In the genomic region with DNA sequence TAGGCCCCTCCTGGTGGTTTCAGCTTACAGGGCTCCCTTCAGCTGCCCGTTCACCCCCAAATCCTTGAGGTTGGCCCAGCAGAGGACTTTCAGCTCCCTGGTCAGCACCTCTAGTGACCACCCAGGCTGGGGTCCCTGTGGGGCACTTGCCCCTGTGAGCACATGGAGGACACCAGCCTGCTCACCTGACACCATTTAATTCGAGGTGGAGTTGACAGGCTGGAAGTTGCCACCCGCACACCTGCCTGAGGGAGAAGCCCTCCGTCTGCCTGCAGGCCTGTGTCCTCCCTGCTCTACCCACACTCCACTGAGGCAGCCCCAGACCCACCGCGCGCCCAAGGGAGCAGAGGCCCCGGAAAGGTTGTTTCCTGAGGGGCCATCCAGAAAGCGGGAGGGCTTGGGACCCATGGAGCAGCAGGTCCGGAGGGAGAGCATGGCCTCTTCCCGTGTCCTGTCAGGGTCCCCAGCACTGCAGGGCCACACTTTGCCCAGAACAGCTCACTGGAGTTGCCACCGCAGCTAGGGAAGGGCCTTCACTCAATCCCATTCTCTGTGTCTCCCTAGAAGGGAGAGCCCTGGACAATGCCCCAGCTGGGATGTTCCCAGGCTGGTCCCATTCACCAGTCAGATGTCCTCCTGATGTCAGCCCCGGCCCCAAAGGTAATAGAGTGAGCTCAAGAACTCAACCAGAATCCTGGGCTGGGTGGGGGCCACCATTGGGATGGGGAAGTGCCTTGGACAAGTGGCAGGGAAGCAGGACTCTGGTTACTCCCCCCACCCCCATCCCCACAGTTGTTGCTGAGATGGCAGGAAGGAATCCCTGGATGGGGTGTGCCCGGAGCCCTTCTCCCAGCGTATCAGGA, we compare ENCODE assay signal across 21 cellular contexts.
DNase-seq lines count a peak whose midpoint lies in the region; ATAC-seq and TF ChIP-seq lines count a peak whose summit lies in the region.
"Had no signal": no experiment of that assay in that cellular context is flagged by ENCODE, and none has a peak within 500 bp of the region (broad histone marks: within the 10 kb centered on the region; RNA-seq: fewer than 3 reads in every experiment).

No MANE protein-coding gene starts in this region.

- no peak overlapping the region for H2AFZ ChIP-seq in GM23338

- H3K4me1 ChIP-seq in GM23338 (ENCODE audit: insufficient read depth): no peaks in the 10 kb centered on the region
- no peaks in the 10 kb centered on the region for H3K4me1 ChIP-seq in Panc1 (ENCODE audit: control insufficient read depth, insufficient read depth, low read length)
- H3K4me1 ChIP-seq in psoas muscle: no peaks in the 10 kb centered on the region
- H3K4me1 ChIP-seq in aorta (ENCODE audit: control insufficient read depth in 1 of 2, insufficient read depth in 2 of 2, low read length in 2 of 2): no peaks in the 10 kb centered on the region

- BruUV-seq in Panc1 (replicated peaks; lab: Mats Ljungman, UMichigan): no TSS peak

- H4K20me1 ChIP-seq in GM23338 (replicated peaks; ENCODE audit: insufficient read depth): no peaks in the 10 kb centered on the region

- H3K9me3 ChIP-seq in Panc1 (ENCODE audit: control insufficient read depth, insufficient read depth, low read depth, low read length): no peaks in the 10 kb centered on the region
- H3K9me3 ChIP-seq in psoas muscle: no peaks in the 10 kb centered on the region
- no peaks in the 10 kb centered on the region for H3K9me3 ChIP-seq in aorta (ENCODE audit: control insufficient read depth, low read length)
- H3K9me3 ChIP-seq: SJCRH30 had no signal

- POLR2A ChIA-PET in Panc1 (lab: Charles Lee): no interaction called here

- in situ Hi-C loops in Panc1 (cut with HindIII; ENCODE audit: low pct_unique_long_range_greater_than_20kb, low sequenced_read_pairs): no loop called here

- intact Hi-C loops in Panc1 (cut with micrococcal nuclease; ENCODE audit: unreplicated experiment): no loop called here
- intact Hi-C loops in psoas muscle (cut with DNase I): no loop called here
- intact Hi-C loops in aorta (cut with DNase I): no loop called here

- no peak for TF ChIP-seq CTCF in GM23338 (conservative IDR thresholded peaks at IDR 0.05; ENCODE audit: low read depth in 2 of 2)
- no peak for TF ChIP-seq CTCF in Panc1 (IDR thresholded peaks at IDR 0.05)
- no peak for TF ChIP-seq CTCF in psoas muscle (IDR thresholded peaks at IDR 0.05)

- H3K9me2 ChIP-seq in GM23338 (ENCODE audit: insufficient read depth): no peaks in the 10 kb centered on the region

- H3K27me3 Mint-ChIP-seq in GM23338 (ENCODE audit: insufficient read depth, low read depth, poor library complexity): peaks cover 8% of the 10 kb centered on the region
- H3K27me3 Mint-ChIP-seq in central memory CD8-positive, alpha-beta T cell: no peaks in the 10 kb centered on the region
- H3K27me3 Mint-ChIP-seq: CD8-positive, alpha-beta memory T cell; IgD-negative memory B cell had no signal

- no peaks in the 10 kb centered on the region for H3K9me3 Mint-ChIP-seq in GM23338
- H3K9me3 Mint-ChIP-seq in central memory CD8-positive, alpha-beta T cell: no peaks in the 10 kb centered on the region
- H3K9me3 Mint-ChIP-seq: CD8-positive, alpha-beta memory T cell; H9; IgD-negative memory B cell had no signal

- DNase-seq in GM23338 (ENCODE audit: low spot score): no peak
- no peak for DNase-seq in Panc1 (ENCODE audit: low read depth, low spot score)
- DNase-seq in central memory CD8-positive, alpha-beta T cell (ENCODE audit: low spot score in 2 of 2): no peak
- no peak for DNase-seq in psoas muscle
- DNase-seq in aorta: no peak
- no peak for DNase-seq in HT-29 (ENCODE audit: low spot score)
- no peak for DNase-seq in NCI-H524 treated with DMSO at 0.1 percent for 48 hours (lab: John Stamatoyannopoulos, UW)
- no peak for DNase-seq in NCI-H774 (lab: John Stamatoyannopoulos, UW)
- DNase-seq: C1 segment of cervical spinal cord; CD8-positive, alpha-beta memory T cell; DMS53; EL; H9; MM.1S; NCI-H1092 treated with DMSO at 0.1 percent for 48 hours; NCI-H146; NCI-H2029 treated with DMSO at 0.1 percent for 48 hours; NCI-H2171; NCI-H69; SJCRH30 had no signal

- H3K4me1 Mint-ChIP-seq in GM23338: peaks cover 2% of the 10 kb centered on the region; the same call in 1 of the 3 replicates
- H3K4me1 Mint-ChIP-seq in central memory CD8-positive, alpha-beta T cell: peaks cover 5% of the 10 kb centered on the region
- H3K4me1 Mint-ChIP-seq: IgD-negative memory B cell had no signal

- ATAC-seq in GM23338 (peak; percentile 15; the same call in 2 of the 3 replicates), Panc1 (peak; percentile 14; the same call in 1 of the 2 replicates), psoas muscle (peak in 3 of 4 donors; percentile 8 to 16 (median 13)), aorta (ENCODE audit: low FRiP score) (no peak)
- ATAC-seq in central memory CD8-positive, alpha-beta T cell (replicated peaks; ENCODE audit: extremely low read depth, poor library complexity, severe bottlenecking): no peak

- no peak overlapping the region for H3K4me2 ChIP-seq in GM23338

- H3K36me3 Mint-ChIP-seq in GM23338 (ENCODE audit: low read depth): peaks cover 7% of the 10 kb centered on the region; the same call in 2 of the 3 replicates
- peaks cover 13% of the 10 kb centered on the region for H3K36me3 Mint-ChIP-seq in central memory CD8-positive, alpha-beta T cell (ENCODE audit: insufficient read depth)
- H3K36me3 Mint-ChIP-seq: IgD-negative memory B cell had no signal

- no peaks in the 10 kb centered on the region for H3K36me3 ChIP-seq in GM23338 (ENCODE audit: insufficient read depth)
- H3K36me3 ChIP-seq in Panc1 (ENCODE audit: control insufficient read depth, insufficient read depth, low read length): no peaks in the 10 kb centered on the region; the same call in 1 of the 2 replicates
- peaks cover 0 to 29% of the 10 kb centered on the region in 2 donors for H3K36me3 ChIP-seq in psoas muscle (ENCODE audit: insufficient read depth in 1 of 2, low read depth in 1 of 2)
- peaks cover 0 to 4% of the 10 kb centered on the region in 2 donors for H3K36me3 ChIP-seq in aorta (ENCODE audit: control insufficient read depth in 1 of 2, insufficient read depth in 2 of 2, low read length in 1 of 2)

- no peak overlapping the region for H3K27ac ChIP-seq in GM23338 (ENCODE audit: low read depth)
- no peak overlapping the region for H3K27ac ChIP-seq in Panc1 (ENCODE audit: low read length)
- no peak overlapping the region for H3K27ac ChIP-seq in psoas muscle
- no peak overlapping the region for H3K27ac ChIP-seq in aorta (ENCODE audit: low read depth in 1 of 2, low read length in 2 of 2)
- H3K27ac ChIP-seq: SJCRH30 had no signal

- no peaks in the 10 kb centered on the region for H3K27me3 ChIP-seq in GM23338 (ENCODE audit: insufficient read depth)
- H3K27me3 ChIP-seq in Panc1 (ENCODE audit: control insufficient read depth, insufficient read depth, low read length): no peaks in the 10 kb centered on the region
- no peaks in the 10 kb centered on the region for H3K27me3 ChIP-seq in psoas muscle (ENCODE audit: insufficient read depth in 3 of 3, low read length in 2 of 3)
- no peaks in the 10 kb centered on the region for H3K27me3 ChIP-seq in aorta (ENCODE audit: control insufficient read depth in 1 of 2, insufficient read depth in 2 of 2, low read length in 1 of 2)
- H3K27me3 ChIP-seq: SJCRH30 had no signal

- H3K27ac Mint-ChIP-seq in GM23338: no peak overlapping the region
- peak overlapping the region; percentile 22 for H3K27ac Mint-ChIP-seq in central memory CD8-positive, alpha-beta T cell (ENCODE audit: low read depth)
- H3K27ac Mint-ChIP-seq: IgD-negative memory B cell had no signal

- CTCF ChIA-PET in Panc1 (lab: Charles Lee): interaction anchor here (0.7 kb wide), 1 partner anchor 84 kb away, joined by 13 read pairs; no protein-coding TSS in a partner anchor

- no peak overlapping the region for H3K4me3 Mint-ChIP-seq in GM23338
- no peak overlapping the region for H3K4me3 Mint-ChIP-seq in central memory CD8-positive, alpha-beta T cell
- H3K4me3 Mint-ChIP-seq: CD8-positive, alpha-beta memory T cell; H9; IgD-negative memory B cell had no signal

- 71 to 78% (median 75%) methylated on average over 15 of the region's 15 CpGs for WGBS in psoas muscle, 3 donors
- WGBS in aorta, 2 donors: 82 to 84% methylated on average over 15 of the region's 15 CpGs

- no peaks in the 10 kb centered on the region for H3K79me2 ChIP-seq in GM23338 (replicated peaks; ENCODE audit: insufficient read depth)

- H3K4me3 ChIP-seq in GM23338 (no peak overlapping the region), Panc1 (ENCODE audit: low read depth in 2 of 2, low read length in 2 of 2) (no peak overlapping the region), psoas muscle (no peak overlapping the region), aorta (ENCODE audit: low read length in 2 of 2) (no peak overlapping the region)
- H3K4me3 ChIP-seq: SJCRH30 had no signal

- H3F3A ChIP-seq in GM23338 (replicated peaks; ENCODE audit: low read depth): no peaks in the 10 kb centered on the region

TF ChIP-seq in GM23338, 12 proteins besides CTCF, POLR2A, EP300 and RAD21 (continues in another document):
- TF ChIP-seq, protein P1, sequence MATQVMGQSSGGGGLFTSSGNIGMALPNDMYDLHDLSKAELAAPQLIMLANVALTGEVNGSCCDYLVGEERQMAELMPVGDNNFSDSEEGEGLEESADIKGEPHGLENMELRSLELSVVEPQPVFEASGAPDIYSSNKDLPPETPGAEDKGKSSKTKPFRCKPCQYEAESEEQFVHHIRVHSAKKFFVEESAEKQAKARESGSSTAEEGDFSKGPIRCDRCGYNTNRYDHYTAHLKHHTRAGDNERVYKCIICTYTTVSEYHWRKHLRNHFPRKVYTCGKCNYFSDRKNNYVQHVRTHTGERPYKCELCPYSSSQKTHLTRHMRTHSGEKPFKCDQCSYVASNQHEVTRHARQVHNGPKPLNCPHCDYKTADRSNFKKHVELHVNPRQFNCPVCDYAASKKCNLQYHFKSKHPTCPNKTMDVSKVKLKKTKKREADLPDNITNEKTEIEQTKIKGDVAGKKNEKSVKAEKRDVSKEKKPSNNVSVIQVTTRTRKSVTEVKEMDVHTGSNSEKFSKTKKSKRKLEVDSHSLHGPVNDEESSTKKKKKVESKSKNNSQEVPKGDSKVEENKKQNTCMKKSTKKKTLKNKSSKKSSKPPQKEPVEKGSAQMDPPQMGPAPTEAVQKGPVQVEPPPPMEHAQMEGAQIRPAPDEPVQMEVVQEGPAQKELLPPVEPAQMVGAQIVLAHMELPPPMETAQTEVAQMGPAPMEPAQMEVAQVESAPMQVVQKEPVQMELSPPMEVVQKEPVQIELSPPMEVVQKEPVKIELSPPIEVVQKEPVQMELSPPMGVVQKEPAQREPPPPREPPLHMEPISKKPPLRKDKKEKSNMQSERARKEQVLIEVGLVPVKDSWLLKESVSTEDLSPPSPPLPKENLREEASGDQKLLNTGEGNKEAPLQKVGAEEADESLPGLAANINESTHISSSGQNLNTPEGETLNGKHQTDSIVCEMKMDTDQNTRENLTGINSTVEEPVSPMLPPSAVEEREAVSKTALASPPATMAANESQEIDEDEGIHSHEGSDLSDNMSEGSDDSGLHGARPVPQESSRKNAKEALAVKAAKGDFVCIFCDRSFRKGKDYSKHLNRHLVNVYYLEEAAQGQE (IDR thresholded peaks at IDR 0.05; ENCODE audit: unreplicated experiment): no peak

Comparison
In these comparisons a context has a peak if more than half of its experiments do, and no peak if none do; other contexts are left out.
1. ATAC-seq: peak in GM23338 (single experiment), Panc1 (single experiment) and psoas muscle (3 of 4); none in central memory CD8-positive, alpha-beta T cell (single experiment) and aorta (single experiment).